ENCODE assay signal across 9 cellular contexts in genomic region chr6:84414531-84414930, GRCh38.
"Had no signal": no experiment of that assay in that cellular context is flagged by ENCODE, and none has a peak within 500 bp of the region (broad histone marks: within the 10 kb centered on the region; RNA-seq: fewer than 3 reads in every experiment).

No MANE protein-coding gene starts in this region.

- H3K36me3 ChIP-seq: HAP-1 had no signal

- DNase-seq: GM23248, GOT3, H7, HFFc6, KBM-7 had no signal

- H3K9ac ChIP-seq: GM23248 had no signal

- H3K27ac ChIP-seq: GM23248, HL-60 had no signal

- H3K9me3 ChIP-seq: HAP-1 had no signal

- H3K4me1 ChIP-seq: HAP-1 had no signal

- H2AFZ ChIP-seq: GM23248 had no signal

- H3K4me3 ChIP-seq: GM23248, HAP-1 had no signal

- ATAC-seq: HCT116, HepG2 had no signal
